ENCODE assay signal across 11 cellular contexts in genomic region chr15:98889930-98890695, GRCh38.
DNase-seq lines count a peak whose midpoint lies in the region; ATAC-seq and TF ChIP-seq lines count a peak whose summit lies in the region.
"Had no signal": no experiment of that assay in that cellular context is flagged by ENCODE, and none has a peak within 500 bp of the region (broad histone marks: within the 10 kb centered on the region; RNA-seq: fewer than 3 reads in every experiment).

No MANE protein-coding gene starts in this region.

- H3K4me1 ChIP-seq in IMR-90 (ENCODE audit: control insufficient read depth, insufficient read depth, low read length) = peaks cover 28% of the 10 kb centered on the region
- H3K4me1 ChIP-seq in mesendoderm (ENCODE audit: control insufficient read depth, low read depth, low read length) = peaks cover 2% of the 10 kb centered on the region

- TF ChIP-seq CTCF in AG09319 (IDR thresholded peaks at IDR 0.05; ENCODE audit: low read depth, low read length) = no peak
- TF ChIP-seq CTCF in IMR-90 (conservative IDR thresholded peaks at IDR 0.05; ENCODE audit: low read depth, low read length) = no peak
- TF ChIP-seq CTCF in brain microvascular endothelial cell (IDR thresholded peaks at IDR 0.05; ENCODE audit: low read depth, low read length, missing control alignments) = no peak
- no peak for TF ChIP-seq CTCF in progenitor cell of endocrine pancreas (IDR thresholded peaks at IDR 0.05; ENCODE audit: unreplicated experiment)

- no TSS peak for BruUV-seq in IMR-90 (replicated peaks; lab: Mats Ljungman, UMichigan)

- H2AFZ ChIP-seq in IMR-90 (replicated peaks; ENCODE audit: low read length, poor library complexity) = no peak overlapping the region

- H3K79me1 ChIP-seq in IMR-90 (ENCODE audit: low read depth in 1 of 2, low read length in 2 of 2) (peaks cover 30 to 80% of the 10 kb centered on the region in 2 experiments), mesendoderm (ENCODE audit: low read length) (peaks cover 25% of the 10 kb centered on the region)

- H2BK15ac ChIP-seq in IMR-90 (ENCODE audit: low read depth, low read length) (peak overlapping the region; percentile 89), mesendoderm (replicated peaks; ENCODE audit: low read depth) (no peak overlapping the region)

- H2BK20ac ChIP-seq in IMR-90 (ENCODE audit: low read depth, low read length) = peak overlapping the region; percentile 98

- peak overlapping the region; percentile 93 for H4K91ac ChIP-seq in IMR-90 (ENCODE audit: insufficient read depth, low read depth, low read length)

- ATAC-seq in IMR-90 (ENCODE audit: low read depth) = peak; percentile 56
- ATAC-seq in esophagus mucosa = no peak

- TF ChIP-seq RAD21 in IMR-90 (IDR thresholded peaks at IDR 0.05; ENCODE audit: low read length) = no peak; the same call in 1 of the 2 replicates

- H3K79me2 ChIP-seq in mesendoderm (ENCODE audit: control insufficient read depth, insufficient read depth, low read length) = peaks cover 37% of the 10 kb centered on the region

- H3K27ac ChIP-seq in IMR-90 (ENCODE audit: insufficient read depth, low read length) (peak overlapping the region; percentile 94), brain microvascular endothelial cell (peak overlapping the region; percentile 98), mesendoderm (ENCODE audit: low read depth, low read length) (no peak overlapping the region)
- H3K27ac ChIP-seq: VCaP had no signal

- H3K23ac ChIP-seq in IMR-90 (ENCODE audit: low read depth, low read length) (peak overlapping the region; percentile 96), mesendoderm (ENCODE audit: low read length) (no peak overlapping the region)

- no peaks in the 10 kb centered on the region for H3K4me1 Mint-ChIP-seq in progenitor cell of endocrine pancreas (ENCODE audit: low read depth)

- H2BK120ac ChIP-seq in IMR-90 (ENCODE audit: low read depth, low read length) (peak overlapping the region; percentile 89), mesendoderm (ENCODE audit: low read depth, low read length) (no peak overlapping the region)

- H3K9me3 ChIP-seq in IMR-90 (ENCODE audit: control insufficient read depth, insufficient read depth, low read length) = no peaks in the 10 kb centered on the region

- DNase-seq in AG09319 (ENCODE audit: extremely low read depth, low read depth) = peak; percentile 83
- peak; percentile 95 for DNase-seq in IMR-90
- peak; percentile 99 for DNase-seq in brain microvascular endothelial cell
- peak; percentile 70 for DNase-seq in mesendoderm
- no peak for DNase-seq in H7
- no peak for DNase-seq in globus pallidus (ENCODE audit: low spot score)
- no peak for DNase-seq in progenitor cell of endocrine pancreas (ENCODE audit: low spot score, unreplicated experiment)
- DNase-seq: activated gamma-delta T cell, NCI-H1105 treated with DMSO at 0.1 percent for 48 hours had no signal

- H2BK5ac ChIP-seq in IMR-90 (ENCODE audit: low read depth, low read length, poor library complexity, severe bottlenecking) (peak overlapping the region; percentile 99), mesendoderm (ENCODE audit: low read length) (no peak overlapping the region)

- H3K36me3 ChIP-seq in IMR-90 (ENCODE audit: control insufficient read depth, insufficient read depth, low read length) (peaks cover 13% of the 10 kb centered on the region), brain microvascular endothelial cell (replicated peaks) (no peaks in the 10 kb centered on the region), mesendoderm (ENCODE audit: control insufficient read depth, insufficient read depth, low read length) (no peaks in the 10 kb centered on the region), H7 (replicated peaks; ENCODE audit: control insufficient read depth, insufficient read depth, low read length) (peaks cover 1% of the 10 kb centered on the region; the same call in 1 of the 2 replicates)

- no peak overlapping the region for H2AK9ac ChIP-seq in IMR-90 (replicated peaks; ENCODE audit: low read depth, low read length, poor library complexity)

- H3K4me3 ChIP-seq in IMR-90 (ENCODE audit: insufficient read depth, low read depth, low read length) (peak overlapping the region; percentile 30; the same call in 1 of the 2 replicates), brain microvascular endothelial cell (ENCODE audit: low read depth, low read length) (no peak overlapping the region), mesendoderm (ENCODE audit: low read length) (no peak overlapping the region), H7 (ENCODE audit: insufficient read depth, low read depth, low read length) (no peak overlapping the region)

- intact Hi-C loops in IMR-90 (cut with micrococcal nuclease) = no loop called here

- peak overlapping the region; percentile 81 for H2AK5ac ChIP-seq in IMR-90 (ENCODE audit: low read depth, low read length)
- H2AK5ac ChIP-seq in mesendoderm (ENCODE audit: low read length) = no peak overlapping the region

- WGBS in IMR-90 (ENCODE audit: extremely low coverage in 2 of 2, insufficient read length in 1 of 2), 2 experiments = 12% methylated on average over 5 of the region's 12 CpGs; no CpG with 5 or more reads in 1 of the 2 experiments
- WGBS in mesendoderm (ENCODE audit: extremely low coverage, insufficient coverage, low lambda C conversion rate) = no CpG with 5 or more reads among the region's 12 CpGs

- in situ Hi-C loops in IMR-90 (cut with MboI; ENCODE audit: low sequenced_read_pairs) = loop anchor here (10.0 kb wide), 1 partner anchor 445 kb away; no protein-coding TSS in a partner anchor
- in situ Hi-C loops in brain microvascular endothelial cell (cut with HindIII; ENCODE audit: low pct_ligation_motif_present, low sequenced_read_pairs) = no loop called here

- peak overlapping the region; percentile 99 for H3K18ac ChIP-seq in IMR-90 (ENCODE audit: low read depth, low read length)
- H3K18ac ChIP-seq in mesendoderm (ENCODE audit: low read length) = no peak overlapping the region

- H3K27ac Mint-ChIP-seq in progenitor cell of endocrine pancreas = no peak overlapping the region

- H3K9ac ChIP-seq in IMR-90 (ENCODE audit: low read depth, low read length) (peak overlapping the region; percentile 53), mesendoderm (ENCODE audit: low read length) (no peak overlapping the region)

- H4K8ac ChIP-seq in IMR-90 (ENCODE audit: low read depth in 2 of 2, low read length in 2 of 2) = peak overlapping the region; percentile 67 to 91
- no peak overlapping the region for H4K8ac ChIP-seq in mesendoderm (ENCODE audit: low read depth, low read length)

- peak; percentile 68 for TF ChIP-seq POLR2A in IMR-90 (IDR thresholded peaks at IDR 0.05; ENCODE audit: low read depth, low read length)

- H3K27me3 ChIP-seq in IMR-90 (ENCODE audit: control insufficient read depth, insufficient read depth, low read length) (no peaks in the 10 kb centered on the region), brain microvascular endothelial cell (replicated peaks) (no peaks in the 10 kb centered on the region), mesendoderm (ENCODE audit: insufficient read depth, low read length, poor library complexity) (no peaks in the 10 kb centered on the region), H7 (ENCODE audit: control insufficient read depth, insufficient read depth, low read length) (no peaks in the 10 kb centered on the region)

- POLR2A ChIA-PET in IMR-90 (lab: Charles Lee; ENCODE audit: unreplicated experiment) = no interaction called here

- CTCF ChIA-PET in IMR-90 (lab: Yijun Ruan, JAX) = interaction anchor here (1.1 to 1.4 kb wide), 2 partner anchors 9 to 14 kb away, joined by 3 to 6 read pairs; no protein-coding TSS in a partner anchor

- dilution Hi-C loops in IMR-90 (cut with HindIII; ENCODE audit: low sequenced_read_pairs, unreplicated experiment) = no loop called here

- no peaks in the 10 kb centered on the region for H4K20me1 ChIP-seq in IMR-90 (ENCODE audit: insufficient read depth, low read length)

- no peaks in the 10 kb centered on the region for H3K9me3 Mint-ChIP-seq in progenitor cell of endocrine pancreas (ENCODE audit: low read depth)

- H3K56ac ChIP-seq in IMR-90 (ENCODE audit: extremely low read depth, insufficient read depth, low read length) (peak overlapping the region; percentile 91), mesendoderm (ENCODE audit: low read length) (no peak overlapping the region)

- H4K5ac ChIP-seq in IMR-90 (ENCODE audit: low read depth, low read length) (peak overlapping the region; percentile 98), mesendoderm (ENCODE audit: low read length) (no peak overlapping the region)

- no peaks in the 10 kb centered on the region for H3K27me3 Mint-ChIP-seq in progenitor cell of endocrine pancreas

- H3K4ac ChIP-seq in IMR-90 (ENCODE audit: low read depth, low read length) (peak overlapping the region; percentile 97), mesendoderm (ENCODE audit: low read depth, low read length) (no peak overlapping the region)

- peaks cover 40% of the 10 kb centered on the region for H3K9me1 ChIP-seq in IMR-90 (ENCODE audit: insufficient read depth, low read length)

- H3K4me2 ChIP-seq in IMR-90 (ENCODE audit: low read depth, low read length) = peak overlapping the region; percentile 97
- H3K4me2 ChIP-seq in mesendoderm (ENCODE audit: low read length) = no peak overlapping the region

- peak overlapping the region; percentile 96 for H3K14ac ChIP-seq in IMR-90 (replicated peaks; ENCODE audit: low read depth, low read length)

- peaks cover 5% of the 10 kb centered on the region for H3K36me3 Mint-ChIP-seq in progenitor cell of endocrine pancreas (ENCODE audit: insufficient read depth)

- H3K4me3 Mint-ChIP-seq in progenitor cell of endocrine pancreas (ENCODE audit: low read depth) = no peak overlapping the region

TF ChIP-seq in IMR-90, 13 proteins besides CTCF, POLR2A, EP300 and RAD21:
- TF ChIP-seq FOS (IDR thresholded peaks at IDR 0.05; ENCODE audit: low read depth, low read length) (peak; percentile 75), CEBPB (IDR thresholded peaks at IDR 0.05; ENCODE audit: low read depth, low read length) (peak; percentile 89), BHLHE40 (IDR thresholded peaks at IDR 0.05; ENCODE audit: low read depth, low read length) (peak; percentile 53), MAFK (IDR thresholded peaks at IDR 0.05; ENCODE audit: low read depth, low read length) (peak; percentile 68), CHD1 (IDR thresholded peaks at IDR 0.05; ENCODE audit: low read depth, low read length) (peak; percentile 47; the same call in 1 of the 2 replicates), MAZ (IDR thresholded peaks at IDR 0.05; ENCODE audit: borderline replicate concordance, low read depth, low read length) (no peak), USF2 (IDR thresholded peaks at IDR 0.05; ENCODE audit: low read depth, low read length) (no peak)
TF ChIP-seq in IMR-90: peak in this region for 5.

Comparison
In these comparisons a context has a peak if more than half of its experiments do, and no peak if none do; other contexts are left out.
1. DNase-seq: peak in AG09319 (single experiment), IMR-90 (single experiment), brain microvascular endothelial cell (single experiment) and mesendoderm (single experiment); none in H7 (single experiment), globus pallidus (single experiment) and progenitor cell of endocrine pancreas (single experiment).